9 cellular contexts compared by ENCODE assay signal in the genomic region with DNA sequence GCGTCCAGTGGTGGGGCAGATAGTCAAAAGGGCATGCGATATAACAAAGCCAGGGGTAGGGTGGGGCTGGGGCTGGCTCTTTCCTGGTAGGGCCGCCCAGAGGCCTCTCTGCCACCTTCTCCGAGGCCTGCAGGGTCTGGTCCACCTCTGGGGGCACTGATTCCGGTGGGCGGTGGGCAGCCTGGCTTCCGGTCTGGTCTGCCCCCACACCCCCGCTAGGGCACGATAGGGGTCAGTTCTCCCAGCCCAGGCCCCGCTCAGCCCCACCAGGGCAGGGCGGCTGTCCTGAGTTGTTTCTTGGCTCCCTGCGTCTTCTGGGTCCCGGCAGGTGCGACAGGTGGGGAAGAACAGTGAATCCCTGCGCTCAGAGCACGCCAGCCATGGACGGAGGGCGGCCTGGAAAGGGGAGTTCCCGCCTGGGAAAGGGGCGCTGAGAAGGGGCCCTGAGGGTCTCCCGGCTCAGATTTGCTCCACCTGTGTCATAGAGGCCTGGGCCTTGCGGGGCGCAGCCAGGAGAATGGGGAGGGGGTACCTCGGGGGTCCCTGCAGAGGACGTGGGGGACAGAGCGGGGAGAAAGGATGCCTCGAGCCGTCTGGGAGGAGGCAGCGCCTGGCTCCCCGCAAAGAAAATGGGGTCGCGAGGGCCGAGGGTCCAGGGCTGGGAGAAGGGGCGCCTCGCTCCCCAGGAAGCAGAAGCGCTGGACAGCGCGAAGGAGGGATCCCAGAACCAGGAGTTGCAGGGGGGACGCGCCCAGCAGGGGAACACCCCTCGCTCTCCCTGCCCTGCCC. TPM values are rescaled to one million over a fixed set of nuclear protein-coding genes. Genes with fewer than 3 reads are reported as not detected.
DNase-seq lines count a peak whose midpoint lies in the region; ATAC-seq and TF ChIP-seq lines count a peak whose summit lies in the region.
"Had no signal": no experiment of that assay in that cellular context is flagged by ENCODE, and none has a peak within 500 bp of the region (broad histone marks: within the 10 kb centered on the region; RNA-seq: fewer than 3 reads in every experiment).

No MANE protein-coding gene starts in this region.

- no peak for DNase-seq in AG04449 (ENCODE audit: low read depth, low spot score)
- no peak for DNase-seq in AG08395 (ENCODE audit: low spot score)
- no peak for DNase-seq in NOMO-1 treated with dmso at 0.1 percent for 144 hours (lab: John Stamatoyannopoulos, UW; ENCODE audit: unreplicated experiment)

- no peak for TF ChIP-seq CTCF in AG04449 (IDR thresholded peaks at IDR 0.05; ENCODE audit: insufficient read depth, low read length, missing control alignments)
- no peak for TF ChIP-seq CTCF in nephron (IDR thresholded peaks at IDR 0.05; ENCODE audit: unreplicated experiment in 3 of 3)

- CTCF ChIA-PET in AG04449 (lab: Yijun Ruan, JAX): interaction anchor here (1.0 to 3.1 kb wide), 3 partner anchors 11 to 106 kb away, joined by 4 to 28 read pairs (median 4); no protein-coding TSS in a partner anchor

- 0 out of 2 replicates have a peak overlapping the region, but pooled peaks have one; percentile 28 for H3K9ac ChIP-seq in HUES64 (ENCODE audit: low read depth, low read length)
- no peak overlapping the region for H3K9ac ChIP-seq in duodenal mucosa (ENCODE audit: low read depth in 1 of 2, low read length in 2 of 2)

- 64% methylated on average over 38 of the region's 41 CpGs for WGBS in HUES64

- no peaks in the 10 kb centered on the region for H3K9me3 ChIP-seq in HUES64 (ENCODE audit: insufficient read depth, low read depth, low read length)
- no peaks in the 10 kb centered on the region for H3K9me3 ChIP-seq in duodenal mucosa (ENCODE audit: control insufficient read depth in 1 of 2, low read length in 2 of 2)

- H3K27ac ChIP-seq in HUES64 (ENCODE audit: low read depth, low read length): no peak overlapping the region
- H3K27ac ChIP-seq in duodenal mucosa (ENCODE audit: low read depth, low read length): no peak overlapping the region

- H3K4me1 ChIP-seq in HUES64 (ENCODE audit: insufficient read depth, low read length): no peaks in the 10 kb centered on the region
- H3K4me1 ChIP-seq in duodenal mucosa (ENCODE audit: control insufficient read depth in 1 of 2, insufficient read depth in 2 of 2, low read length in 2 of 2): peaks cover 7 to 9% of the 10 kb centered on the region in 2 donors

- H3K27me3 Mint-ChIP-seq in nephron (ENCODE audit: low read depth): peaks cover 40% of the 10 kb centered on the region

- POLR2A ChIA-PET in AG04449 (lab: Yijun Ruan, JAX): no interaction called here

- no peaks in the 10 kb centered on the region for H3K36me3 ChIP-seq in HUES64 (ENCODE audit: insufficient read depth, low read length)
- no peaks in the 10 kb centered on the region for H3K36me3 ChIP-seq in duodenal mucosa (ENCODE audit: control insufficient read depth in 1 of 2, insufficient read depth in 2 of 2, low read length in 2 of 2)

- no peaks in the 10 kb centered on the region for H3K9me3 Mint-ChIP-seq in nephron
- H3K9me3 Mint-ChIP-seq: stimulated activated naive CD8-positive, alpha-beta T cell treated with anti-CD3 and anti-CD28 coated beads, Interleukin-15, Interleukin-2, amounts not matched to agents 100 ng/mL and 50 ng/mL, for 24 hours had no signal

- peak overlapping the region; percentile 34 for H3K4me3 ChIP-seq in AG04449 (ENCODE audit: low read depth, low read length)
- H3K4me3 ChIP-seq in HUES64 (ENCODE audit: low read length): peak overlapping the region; percentile 62
- peak overlapping the region; percentile 16 to 22 for H3K4me3 ChIP-seq in duodenal mucosa (ENCODE audit: low read depth in 1 of 2, low read length in 2 of 2)

- H3K27me3 ChIP-seq in HUES64 (ENCODE audit: insufficient read depth, low read length) (peaks cover 56% of the 10 kb centered on the region), duodenal mucosa (ENCODE audit: control insufficient read depth in 1 of 2, insufficient read depth in 2 of 2, low read length in 2 of 2) (peaks cover 14 to 17% of the 10 kb centered on the region in 2 donors)

- ATAC-seq in GM18498 (IDR thresholded peaks at IDR 0.05; ENCODE audit: unreplicated experiment) (no peak), GM18517 (IDR thresholded peaks at IDR 0.05; ENCODE audit: unreplicated experiment) (no peak)

- peak overlapping the region in 1 of 3 experiments; percentile 64 for H3K27ac Mint-ChIP-seq in nephron
- H3K27ac Mint-ChIP-seq: stimulated activated naive CD8-positive, alpha-beta T cell treated with anti-CD3 and anti-CD28 coated beads, Interleukin-15, Interleukin-2, amounts not matched to agents 100 ng/mL and 50 ng/mL, for 24 hours had no signal

- peak overlapping the region; percentile 44 to 70 (median 63) for H3K4me3 Mint-ChIP-seq in nephron
- H3K4me3 Mint-ChIP-seq: stimulated activated naive CD8-positive, alpha-beta T cell treated with anti-CD3 and anti-CD28 coated beads, Interleukin-15, Interleukin-2, amounts not matched to agents 100 ng/mL and 50 ng/mL, for 24 hours had no signal

- no peaks in the 10 kb centered on the region for H3K36me3 Mint-ChIP-seq in nephron (ENCODE audit: low read depth)

- H3K4me1 Mint-ChIP-seq in nephron: peaks cover 20% of the 10 kb centered on the region

RNA-seq across cellular contexts. Expression of gene ERFE, which starts 0.6 kb away (rescaled TPM):
- polyA plus RNA-seq in HUES64 (2013, experiment 1 of 2): 1.4 TPM
- 1.1 TPM for polyA plus RNA-seq in HUES64 (2013, experiment 2 of 2)

RNA-seq across cellular contexts. Expression of gene KLHL30, which starts 19.7 kb away (rescaled TPM):
- polyA plus RNA-seq in HUES64 (2013, experiment 1 of 2): not detected
- polyA plus RNA-seq in HUES64 (2013, experiment 2 of 2): not detected

RNA-seq across cellular contexts. Expression of gene ILKAP, which starts 45.3 kb away (rescaled TPM):
- polyA plus RNA-seq in HUES64 (2013, experiment 1 of 2): 28.6 TPM
- 25.4 TPM for polyA plus RNA-seq in HUES64 (2013, experiment 2 of 2)

RNA-seq across cellular contexts. Expression of gene ESPNL, which starts 58.1 kb away (rescaled TPM):
- polyA plus RNA-seq in HUES64 (2013, experiment 1 of 2): 0.55 TPM
- 0.38 TPM for polyA plus RNA-seq in HUES64 (2013, experiment 2 of 2)
